In genomic region chr7:150404785-150405583, GRCh38 we compare ENCODE assay signal across 1 cellular context.
TF ChIP-seq lines count a peak whose summit lies in the region.

No MANE protein-coding gene starts in this region.

TF ChIP-seq in GM12878, 131 proteins besides CTCF, POLR2A, EP300 and RAD21 (continued from another document and continues in another):
- TF ChIP-seq, protein P1, sequence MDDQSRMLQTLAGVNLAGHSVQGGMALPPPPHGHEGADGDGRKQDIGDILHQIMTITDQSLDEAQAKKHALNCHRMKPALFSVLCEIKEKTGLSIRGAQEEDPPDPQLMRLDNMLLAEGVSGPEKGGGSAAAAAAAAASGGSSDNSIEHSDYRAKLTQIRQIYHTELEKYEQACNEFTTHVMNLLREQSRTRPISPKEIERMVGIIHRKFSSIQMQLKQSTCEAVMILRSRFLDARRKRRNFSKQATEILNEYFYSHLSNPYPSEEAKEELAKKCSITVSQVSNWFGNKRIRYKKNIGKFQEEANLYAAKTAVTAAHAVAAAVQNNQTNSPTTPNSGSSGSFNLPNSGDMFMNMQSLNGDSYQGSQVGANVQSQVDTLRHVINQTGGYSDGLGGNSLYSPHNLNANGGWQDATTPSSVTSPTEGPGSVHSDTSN (IDR thresholded peaks at IDR 0.05; ENCODE audit: insufficient replicate concordance, low read depth, low read length): no peak
- TF ChIP-seq, protein P2, sequence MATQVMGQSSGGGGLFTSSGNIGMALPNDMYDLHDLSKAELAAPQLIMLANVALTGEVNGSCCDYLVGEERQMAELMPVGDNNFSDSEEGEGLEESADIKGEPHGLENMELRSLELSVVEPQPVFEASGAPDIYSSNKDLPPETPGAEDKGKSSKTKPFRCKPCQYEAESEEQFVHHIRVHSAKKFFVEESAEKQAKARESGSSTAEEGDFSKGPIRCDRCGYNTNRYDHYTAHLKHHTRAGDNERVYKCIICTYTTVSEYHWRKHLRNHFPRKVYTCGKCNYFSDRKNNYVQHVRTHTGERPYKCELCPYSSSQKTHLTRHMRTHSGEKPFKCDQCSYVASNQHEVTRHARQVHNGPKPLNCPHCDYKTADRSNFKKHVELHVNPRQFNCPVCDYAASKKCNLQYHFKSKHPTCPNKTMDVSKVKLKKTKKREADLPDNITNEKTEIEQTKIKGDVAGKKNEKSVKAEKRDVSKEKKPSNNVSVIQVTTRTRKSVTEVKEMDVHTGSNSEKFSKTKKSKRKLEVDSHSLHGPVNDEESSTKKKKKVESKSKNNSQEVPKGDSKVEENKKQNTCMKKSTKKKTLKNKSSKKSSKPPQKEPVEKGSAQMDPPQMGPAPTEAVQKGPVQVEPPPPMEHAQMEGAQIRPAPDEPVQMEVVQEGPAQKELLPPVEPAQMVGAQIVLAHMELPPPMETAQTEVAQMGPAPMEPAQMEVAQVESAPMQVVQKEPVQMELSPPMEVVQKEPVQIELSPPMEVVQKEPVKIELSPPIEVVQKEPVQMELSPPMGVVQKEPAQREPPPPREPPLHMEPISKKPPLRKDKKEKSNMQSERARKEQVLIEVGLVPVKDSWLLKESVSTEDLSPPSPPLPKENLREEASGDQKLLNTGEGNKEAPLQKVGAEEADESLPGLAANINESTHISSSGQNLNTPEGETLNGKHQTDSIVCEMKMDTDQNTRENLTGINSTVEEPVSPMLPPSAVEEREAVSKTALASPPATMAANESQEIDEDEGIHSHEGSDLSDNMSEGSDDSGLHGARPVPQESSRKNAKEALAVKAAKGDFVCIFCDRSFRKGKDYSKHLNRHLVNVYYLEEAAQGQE (IDR thresholded peaks at IDR 0.05; ENCODE audit: low read depth, low read length): 0 out of 2 replicates have a peak, but pooled peaks have one; percentile 14
- peak in 1 of 2 experiments; percentile 78; a peak in 2 of 3 replicates for TF ChIP-seq EGR1 (IDR thresholded peaks at IDR 0.05; ENCODE audit: borderline replicate concordance in 1 of 2, low read depth in 2 of 2, low read length in 2 of 2)
- no peak for TF ChIP-seq ZNF274 (IDR thresholded peaks at IDR 0.05; ENCODE audit: insufficient read depth, insufficient read length)
- peak; percentile 96 for TF ChIP-seq LARP7 (IDR thresholded peaks at IDR 0.05)
- TF ChIP-seq, protein P3, sequence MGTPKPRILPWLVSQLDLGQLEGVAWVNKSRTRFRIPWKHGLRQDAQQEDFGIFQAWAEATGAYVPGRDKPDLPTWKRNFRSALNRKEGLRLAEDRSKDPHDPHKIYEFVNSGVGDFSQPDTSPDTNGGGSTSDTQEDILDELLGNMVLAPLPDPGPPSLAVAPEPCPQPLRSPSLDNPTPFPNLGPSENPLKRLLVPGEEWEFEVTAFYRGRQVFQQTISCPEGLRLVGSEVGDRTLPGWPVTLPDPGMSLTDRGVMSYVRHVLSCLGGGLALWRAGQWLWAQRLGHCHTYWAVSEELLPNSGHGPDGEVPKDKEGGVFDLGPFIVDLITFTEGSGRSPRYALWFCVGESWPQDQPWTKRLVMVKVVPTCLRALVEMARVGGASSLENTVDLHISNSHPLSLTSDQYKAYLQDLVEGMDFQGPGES (IDR thresholded peaks at IDR 0.05): no peak
- TF ChIP-seq NBN (IDR thresholded peaks at IDR 0.05): no peak
- no peak for TF ChIP-seq CBFB (IDR thresholded peaks at IDR 0.05; ENCODE audit: low read depth)
- TF ChIP-seq YY1 (IDR thresholded peaks at IDR 0.05; ENCODE audit: low read depth, low read length): peak; percentile 93
- no peak for TF ChIP-seq MYC (IDR thresholded peaks at IDR 0.05; ENCODE audit: insufficient read depth, insufficient read length, insufficient replicate concordance, low read length, severe bottlenecking)
- TF ChIP-seq, protein P4, sequence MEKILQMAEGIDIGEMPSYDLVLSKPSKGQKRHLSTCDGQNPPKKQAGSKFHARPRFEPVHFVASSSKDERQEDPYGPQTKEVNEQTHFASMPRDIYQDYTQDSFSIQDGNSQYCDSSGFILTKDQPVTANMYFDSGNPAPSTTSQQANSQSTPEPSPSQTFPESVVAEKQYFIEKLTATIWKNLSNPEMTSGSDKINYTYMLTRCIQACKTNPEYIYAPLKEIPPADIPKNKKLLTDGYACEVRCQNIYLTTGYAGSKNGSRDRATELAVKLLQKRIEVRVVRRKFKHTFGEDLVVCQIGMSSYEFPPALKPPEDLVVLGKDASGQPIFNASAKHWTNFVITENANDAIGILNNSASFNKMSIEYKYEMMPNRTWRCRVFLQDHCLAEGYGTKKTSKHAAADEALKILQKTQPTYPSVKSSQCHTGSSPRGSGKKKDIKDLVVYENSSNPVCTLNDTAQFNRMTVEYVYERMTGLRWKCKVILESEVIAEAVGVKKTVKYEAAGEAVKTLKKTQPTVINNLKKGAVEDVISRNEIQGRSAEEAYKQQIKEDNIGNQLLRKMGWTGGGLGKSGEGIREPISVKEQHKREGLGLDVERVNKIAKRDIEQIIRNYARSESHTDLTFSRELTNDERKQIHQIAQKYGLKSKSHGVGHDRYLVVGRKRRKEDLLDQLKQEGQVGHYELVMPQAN (conservative IDR thresholded peaks at IDR 0.05): peak; percentile 85
- TF ChIP-seq HCFC1 (IDR thresholded peaks at IDR 0.05; ENCODE audit: low read length): peak; percentile 47
- TF ChIP-seq RELA (IDR thresholded peaks at IDR 0.05; ENCODE audit: borderline replicate concordance, partially characterized antibody): peak; percentile 48
- no peak; the same call in 1 of the 2 replicates for TF ChIP-seq SIN3A (IDR thresholded peaks at IDR 0.05; ENCODE audit: low read depth, low read length)
- TF ChIP-seq ZNF622 (IDR thresholded peaks at IDR 0.05): no peak
- TF ChIP-seq ESRRA (IDR thresholded peaks at IDR 0.05; ENCODE audit: low read length): no peak
- no peak for TF ChIP-seq FOS (IDR thresholded peaks at IDR 0.05; ENCODE audit: borderline replicate concordance, extremely low read depth, insufficient read length)
- TF ChIP-seq BRCA1 (IDR thresholded peaks at IDR 0.05; ENCODE audit: low read depth, low read length): no peak
- TF ChIP-seq NR2C1 (IDR thresholded peaks at IDR 0.05): peak; percentile 46
- TF ChIP-seq CBX5 (IDR thresholded peaks at IDR 0.05; ENCODE audit: low read depth): peak; percentile 79
- peak; percentile 60; the same call in 1 of the 2 replicates for TF ChIP-seq POLR2AphosphoS5 (IDR thresholded peaks at IDR 0.05; ENCODE audit: low read length)
- 0 out of 2 replicates have a peak, but pooled peaks have one; percentile 9 for TF ChIP-seq BCL11A (IDR thresholded peaks at IDR 0.05; ENCODE audit: low read depth, low read length)
- no peak for TF ChIP-seq WRNIP1 (IDR thresholded peaks at IDR 0.05; ENCODE audit: borderline replicate concordance, low read depth, low read length)
- TF ChIP-seq MTA3 (IDR thresholded peaks at IDR 0.05; ENCODE audit: borderline replicate concordance, low read length): no peak
- TF ChIP-seq TCF12 (IDR thresholded peaks at IDR 0.05; ENCODE audit: low read depth, low read length): peak; percentile 45; the same call in 1 of the 2 replicates
- no peak for TF ChIP-seq TCF3 (IDR thresholded peaks at IDR 0.05; ENCODE audit: borderline replicate concordance, insufficient read depth, low read depth, low read length)
- TF ChIP-seq GATAD2B (conservative IDR thresholded peaks at IDR 0.05; ENCODE audit: low read depth): peak; percentile 96
- no peak for TF ChIP-seq EED (IDR thresholded peaks at IDR 0.05; ENCODE audit: low read depth)
- no peak for TF ChIP-seq RCOR1 (conservative IDR thresholded peaks at IDR 0.05; ENCODE audit: low read depth, low read length)
- no peak for TF ChIP-seq IRF4 (IDR thresholded peaks at IDR 0.05; ENCODE audit: low read depth, low read length)
- TF ChIP-seq USF2 (IDR thresholded peaks at IDR 0.05; ENCODE audit: borderline replicate concordance, low read depth, low read length): no peak
- peak in 1 of 2 experiments; percentile 43; a peak in 2 of 4 replicates for TF ChIP-seq IKZF2 (IDR thresholded peaks at IDR 0.05)
- no peak for TF ChIP-seq TARDBP (IDR thresholded peaks at IDR 0.05; ENCODE audit: borderline replicate concordance)
- TF ChIP-seq, protein P5, sequence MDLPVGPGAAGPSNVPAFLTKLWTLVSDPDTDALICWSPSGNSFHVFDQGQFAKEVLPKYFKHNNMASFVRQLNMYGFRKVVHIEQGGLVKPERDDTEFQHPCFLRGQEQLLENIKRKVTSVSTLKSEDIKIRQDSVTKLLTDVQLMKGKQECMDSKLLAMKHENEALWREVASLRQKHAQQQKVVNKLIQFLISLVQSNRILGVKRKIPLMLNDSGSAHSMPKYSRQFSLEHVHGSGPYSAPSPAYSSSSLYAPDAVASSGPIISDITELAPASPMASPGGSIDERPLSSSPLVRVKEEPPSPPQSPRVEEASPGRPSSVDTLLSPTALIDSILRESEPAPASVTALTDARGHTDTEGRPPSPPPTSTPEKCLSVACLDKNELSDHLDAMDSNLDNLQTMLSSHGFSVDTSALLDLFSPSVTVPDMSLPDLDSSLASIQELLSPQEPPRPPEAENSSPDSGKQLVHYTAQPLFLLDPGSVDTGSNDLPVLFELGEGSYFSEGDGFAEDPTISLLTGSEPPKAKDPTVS (IDR thresholded peaks at IDR 0.05; ENCODE audit: low read depth, low read length): 0 out of 2 replicates have a peak, but pooled peaks have one; percentile 44
- no peak for TF ChIP-seq ZBTB4 (CRISPR knock-in tag; IDR thresholded peaks at IDR 0.05)
- TF ChIP-seq YBX1 (IDR thresholded peaks at IDR 0.05): no peak
- peak; percentile 24 for TF ChIP-seq MEF2B (IDR thresholded peaks at IDR 0.05; ENCODE audit: partially characterized antibody, poor library complexity, severe bottlenecking)
- TF ChIP-seq MYB (IDR thresholded peaks at IDR 0.05; ENCODE audit: borderline replicate concordance, low read depth, low read length): no peak
- TF ChIP-seq, protein P6, sequence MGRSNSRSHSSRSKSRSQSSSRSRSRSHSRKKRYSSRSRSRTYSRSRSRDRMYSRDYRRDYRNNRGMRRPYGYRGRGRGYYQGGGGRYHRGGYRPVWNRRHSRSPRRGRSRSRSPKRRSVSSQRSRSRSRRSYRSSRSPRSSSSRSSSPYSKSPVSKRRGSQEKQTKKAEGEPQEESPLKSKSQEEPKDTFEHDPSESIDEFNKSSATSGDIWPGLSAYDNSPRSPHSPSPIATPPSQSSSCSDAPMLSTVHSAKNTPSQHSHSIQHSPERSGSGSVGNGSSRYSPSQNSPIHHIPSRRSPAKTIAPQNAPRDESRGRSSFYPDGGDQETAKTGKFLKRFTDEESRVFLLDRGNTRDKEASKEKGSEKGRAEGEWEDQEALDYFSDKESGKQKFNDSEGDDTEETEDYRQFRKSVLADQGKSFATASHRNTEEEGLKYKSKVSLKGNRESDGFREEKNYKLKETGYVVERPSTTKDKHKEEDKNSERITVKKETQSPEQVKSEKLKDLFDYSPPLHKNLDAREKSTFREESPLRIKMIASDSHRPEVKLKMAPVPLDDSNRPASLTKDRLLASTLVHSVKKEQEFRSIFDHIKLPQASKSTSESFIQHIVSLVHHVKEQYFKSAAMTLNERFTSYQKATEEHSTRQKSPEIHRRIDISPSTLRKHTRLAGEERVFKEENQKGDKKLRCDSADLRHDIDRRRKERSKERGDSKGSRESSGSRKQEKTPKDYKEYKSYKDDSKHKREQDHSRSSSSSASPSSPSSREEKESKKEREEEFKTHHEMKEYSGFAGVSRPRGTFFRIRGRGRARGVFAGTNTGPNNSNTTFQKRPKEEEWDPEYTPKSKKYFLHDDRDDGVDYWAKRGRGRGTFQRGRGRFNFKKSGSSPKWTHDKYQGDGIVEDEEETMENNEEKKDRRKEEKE (IDR thresholded peaks at IDR 0.05): no peak
- TF ChIP-seq PML (IDR thresholded peaks at IDR 0.05; ENCODE audit: low read length): peak; percentile 63; the same call in 1 of the 2 replicates
- peak; percentile 43; the same call in 1 of the 2 replicates for TF ChIP-seq CHD2 (IDR thresholded peaks at IDR 0.05; ENCODE audit: borderline replicate concordance, low read depth, low read length)
- TF ChIP-seq CREM (IDR thresholded peaks at IDR 0.05; ENCODE audit: low read depth): peak; percentile 21; the same call in 1 of the 2 replicates
- TF ChIP-seq SMAD5 (IDR thresholded peaks at IDR 0.05; ENCODE audit: low read depth): no peak; the same call in 1 of the 2 replicates
- TF ChIP-seq RBBP5 (conservative IDR thresholded peaks at IDR 0.05): no peak
- TF ChIP-seq PAX5 (IDR thresholded peaks at IDR 0.05; ENCODE audit: borderline replicate concordance, low read depth, low read length): 0 out of 2 replicates have a peak, but pooled peaks have one; percentile 19
- peak; percentile 73; the same call in 1 of the 2 replicates for TF ChIP-seq RB1 (IDR thresholded peaks at IDR 0.05; ENCODE audit: borderline replicate concordance)
- TF ChIP-seq SUPT20H (IDR thresholded peaks at IDR 0.05; ENCODE audit: borderline replicate concordance, control insufficient read depth, low read depth, low read length): no peak
- peak; percentile 44 for TF ChIP-seq BCL3 (IDR thresholded peaks at IDR 0.05; ENCODE audit: borderline replicate concordance, insufficient read depth, low read depth, low read length, poor library complexity, severe bottlenecking)
